Comparison of ENCODE assay signal across 8 cellular contexts in the genomic region with DNA sequence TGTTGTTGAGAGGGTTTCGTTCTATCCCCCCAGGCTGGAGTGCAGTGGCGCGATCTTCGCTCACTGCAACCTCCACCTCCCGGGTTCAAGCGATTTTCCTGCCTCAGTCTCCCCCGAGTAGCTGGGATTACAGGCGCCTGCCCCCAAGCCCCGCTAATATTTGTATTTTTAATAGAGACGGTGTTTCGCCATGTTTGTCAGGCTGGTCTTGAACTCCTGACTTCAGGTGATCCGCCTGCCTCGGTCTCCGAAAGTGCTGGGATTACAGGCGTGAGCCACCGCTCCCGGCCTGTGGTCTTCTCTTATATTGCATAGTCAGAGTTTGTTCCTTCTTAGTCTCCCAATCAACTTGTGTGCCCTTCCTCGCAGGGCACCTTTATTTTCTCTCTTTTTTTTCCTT. TPM values are rescaled to one million over a fixed set of nuclear protein-coding genes. Genes with fewer than 3 reads are reported as not detected.
DNase-seq lines count a peak whose midpoint lies in the region; ATAC-seq and TF ChIP-seq lines count a peak whose summit lies in the region.
"Not testable (repeated sequence)": the region's sequence is repeated elsewhere in the genome, so short reads cannot be mapped to it uniquely, and the experiment has no call there.

No MANE protein-coding gene starts in this region.

- peak overlapping the region; percentile 76; the same call in 1 of the 2 replicates for H3K4me2 ChIP-seq in DND-41 (ENCODE audit: insufficient read depth, low read length)
- H3K4me2 ChIP-seq in MM.1S (ENCODE audit: low read depth, low read length) = peak overlapping the region; percentile 99

- POLR2A ChIA-PET in activated B cell treated with CpG ODN at 0.5 μM for 24 hours (lab: Charles Lee) = interaction anchor here (0.5 to 1.8 kb wide), 5 partner anchors 10 to 102 kb away, joined by 3 to 15 read pairs (median 6); no protein-coding TSS in a partner anchor

- H3K9ac ChIP-seq in DND-41 (ENCODE audit: low read depth, low read length) = peak overlapping the region; percentile 100; the same call in 1 of the 2 replicates
- H3K9ac ChIP-seq in MM.1S (ENCODE audit: low read length) = peak overlapping the region; percentile 65

- H3K27ac ChIP-seq in DND-41 (ENCODE audit: low read length) = not testable (repeated sequence)
- H3K27ac ChIP-seq in MM.1S (ENCODE audit: low read length) = peak overlapping the region; percentile 88
- peak overlapping the region; percentile 96 to 100 (median 99) for H3K27ac ChIP-seq in esophagus squamous epithelium
- peak overlapping the region; percentile 76 for H3K27ac ChIP-seq in lower lobe of right lung
- peak overlapping the region; percentile 100 for H3K27ac ChIP-seq in psoas muscle
- peak overlapping the region in 3 of 4 donors; percentile 66 to 98 (median 93) for H3K27ac ChIP-seq in tibial nerve

- H3K4me1 ChIP-seq in DND-41 (ENCODE audit: insufficient read depth, low read length) (peaks cover 40% of the 10 kb centered on the region), MM.1S (ENCODE audit: low read length) (peaks cover 14% of the 10 kb centered on the region), esophagus squamous epithelium (peaks cover 42 to 87% (median 65%) of the 10 kb centered on the region in 3 donors), lower lobe of right lung (peaks cover 69% of the 10 kb centered on the region), psoas muscle (peaks cover 64% of the 10 kb centered on the region), tibial nerve (peaks cover 0 to 76% (median 51%) of the 10 kb centered on the region in 4 donors)

- in situ Hi-C loops in astrocyte of the cerebellum (cut with HindIII; ENCODE audit: low sequenced_read_pairs) = not testable (repeated sequence)

- peaks cover 50% of the 10 kb centered on the region for H3F3A ChIP-seq in MM.1S (ENCODE audit: insufficient read depth, low read length)

- intact Hi-C loops in activated B cell treated with CpG ODN at 0.5 μM for 24 hours (cut with micrococcal nuclease) = loop anchor here (2.0 kb wide), 1 partner anchor 35 kb away; no protein-coding TSS in a partner anchor
- intact Hi-C loops in esophagus squamous epithelium (cut with DNase I); lower lobe of right lung (cut with DNase I): not testable (repeated sequence)
- intact Hi-C loops in psoas muscle (cut with DNase I) = loop anchor here in 1 of 2 donors (5.0 kb wide), 1 partner anchor 198 kb away; no protein-coding TSS in a partner anchor

- not testable (repeated sequence) for TF ChIP-seq CTCF in DND-41 (IDR thresholded peaks at IDR 0.05; ENCODE audit: borderline replicate concordance, extremely low read depth, low read length, poor library complexity, severe bottlenecking); MM.1S (IDR thresholded peaks at IDR 0.05; ENCODE audit: low read length); activated B cell treated with CpG ODN at 0.5 μM for 24 hours (IDR thresholded peaks at IDR 0.05); astrocyte of the cerebellum (IDR thresholded peaks at IDR 0.05; ENCODE audit: low read depth, low read length, missing control alignments); esophagus squamous epithelium (IDR thresholded peaks at IDR 0.05); lower lobe of right lung (IDR thresholded peaks at IDR 0.05); psoas muscle (IDR thresholded peaks at IDR 0.05); tibial nerve (IDR thresholded peaks at IDR 0.05)

- not testable (repeated sequence) for ATAC-seq in DND-41 (ENCODE audit: insufficient read depth, low read depth); activated B cell treated with CpG ODN at 0.5 μM for 24 hours (ENCODE audit: low read depth); lower lobe of right lung; psoas muscle

- peaks cover 21% of the 10 kb centered on the region for H3K36me3 Mint-ChIP-seq in activated B cell treated with CpG ODN at 0.5 μM for 24 hours (ENCODE audit: low read depth)

- not testable (repeated sequence) for H3K27me3 ChIP-seq in DND-41 (ENCODE audit: insufficient read depth, low read length, poor library complexity); MM.1S (replicated peaks; ENCODE audit: insufficient read depth, low read length); esophagus squamous epithelium; lower lobe of right lung (ENCODE audit: low read depth); psoas muscle (ENCODE audit: insufficient read depth in 3 of 3, low read length in 2 of 3); tibial nerve

- peaks cover 64% of the 10 kb centered on the region for H4K20me1 ChIP-seq in DND-41 (ENCODE audit: insufficient read depth, low read length)
- H4K20me1 ChIP-seq in MM.1S (ENCODE audit: insufficient read depth, low read length) = not testable (repeated sequence)

- H3K79me2 ChIP-seq in DND-41 (ENCODE audit: insufficient read depth, low read length) = peaks cover 77% of the 10 kb centered on the region
- H3K79me2 ChIP-seq in MM.1S (ENCODE audit: low read length) = peaks cover 66% of the 10 kb centered on the region

- DNase-seq in DND-41; MM.1S; astrocyte of the cerebellum (ENCODE audit: low read depth); esophagus squamous epithelium (lab: John Stamatoyannopoulos, UW); lower lobe of right lung; psoas muscle; tibial nerve (ENCODE audit: low spot score in 2 of 2): not testable (repeated sequence)
- peak; percentile 18 for DNase-seq in activated B cell treated with CpG ODN at 0.5 μM for 24 hours

- H3K4me3 ChIP-seq in DND-41 (ENCODE audit: low read depth in 1 of 2, low read length in 2 of 2) = not testable (repeated sequence)
- peak overlapping the region; percentile 70 for H3K4me3 ChIP-seq in MM.1S (ENCODE audit: low read length)
- H3K4me3 ChIP-seq in astrocyte of the cerebellum (ENCODE audit: low read depth, low read length) = peak overlapping the region; percentile 72
- H3K4me3 ChIP-seq in esophagus squamous epithelium = peak overlapping the region; percentile 89 to 100 (median 96)
- peak overlapping the region; percentile 100 for H3K4me3 ChIP-seq in lower lobe of right lung
- peak overlapping the region; percentile 100 for H3K4me3 ChIP-seq in psoas muscle
- H3K4me3 ChIP-seq in tibial nerve = peak overlapping the region in 2 of 4 donors; percentile 16 to 26

- H3K4me1 Mint-ChIP-seq in activated B cell treated with CpG ODN at 0.5 μM for 24 hours = peaks cover 74% of the 10 kb centered on the region

- not testable (repeated sequence) for TF ChIP-seq POLR2A in esophagus squamous epithelium (IDR thresholded peaks at IDR 0.05); tibial nerve (IDR thresholded peaks at IDR 0.05)

- H3K27me3 Mint-ChIP-seq in activated B cell treated with CpG ODN at 0.5 μM for 24 hours = not testable (repeated sequence)

- CTCF ChIA-PET in activated B cell treated with CpG ODN at 0.5 μM for 24 hours (lab: Charles Lee) = not testable (repeated sequence)

- peak overlapping the region; percentile 97 for H3K27ac Mint-ChIP-seq in activated B cell treated with CpG ODN at 0.5 μM for 24 hours

- 22 to 67% methylated on average over 13 to 18 of the region's 18 CpGs for WGBS in esophagus squamous epithelium, 2 donors
- 71 to 81% (median 73%) methylated on average over 18 of the region's 18 CpGs for WGBS in psoas muscle, 3 donors
- 70 to 75% methylated on average over 18 of the region's 18 CpGs for WGBS in tibial nerve, 2 donors

- not testable (repeated sequence) for TF ChIP-seq EP300 in tibial nerve (IDR thresholded peaks at IDR 0.05)

- H3K9me2 ChIP-seq in MM.1S (replicated peaks; ENCODE audit: insufficient read depth, low read length) = not testable (repeated sequence)

- not testable (repeated sequence) for H3K9me3 ChIP-seq in DND-41 (ENCODE audit: insufficient read depth, low read length, severe bottlenecking); MM.1S (replicated peaks; ENCODE audit: insufficient read depth, low read length); esophagus squamous epithelium; lower lobe of right lung; psoas muscle; tibial nerve

- not testable (repeated sequence) for H2AFZ ChIP-seq in DND-41 (ENCODE audit: low read depth, low read length); MM.1S (ENCODE audit: low read length)

- not testable (repeated sequence) for H3K9me3 Mint-ChIP-seq in activated B cell treated with CpG ODN at 0.5 μM for 24 hours

- H3K36me3 ChIP-seq in DND-41 (ENCODE audit: insufficient read depth, low read length) (peaks cover 46% of the 10 kb centered on the region), psoas muscle (ENCODE audit: insufficient read depth in 1 of 2, low read depth in 1 of 2) (peaks cover 3 to 19% of the 10 kb centered on the region in 2 donors)
- not testable (repeated sequence) for H3K36me3 ChIP-seq in MM.1S (replicated peaks; ENCODE audit: insufficient read depth, low read length); esophagus squamous epithelium; lower lobe of right lung; tibial nerve

- peak overlapping the region; percentile 87 for H3K4me3 Mint-ChIP-seq in activated B cell treated with CpG ODN at 0.5 μM for 24 hours

RNA-seq across cellular contexts. Expression of a gene that starts 2.7 kb away (rescaled TPM):
- total RNA-seq in activated B cell treated with CpG ODN at 0.5 μM for 24 hours (266 and 299 TPM in 2 replicates), esophagus squamous epithelium (100 to 1,000 TPM; 104 to 146 (median 129) TPM), lower lobe of right lung (214 TPM), psoas muscle (100 to 1,000 TPM in 3 of 4 donors, 10 to 100 TPM in 1; 96.4 to 191 (median 136) TPM), tibial nerve (100 to 1,000 TPM; 139 to 194 (median 168) TPM)
- polyA plus RNA-seq in psoas muscle = 10 to 100 TPM; 29.2 to 84.9 (median 34.0) TPM
